Comparison of ENCODE assay signal across 8 cellular contexts in genomic region chr15:80404719-80405553, GRCh38. TPM values are rescaled to one million over a fixed set of nuclear protein-coding genes. Genes with fewer than 3 reads are reported as not detected.
DNase-seq lines count a peak whose midpoint lies in the region; ATAC-seq and TF ChIP-seq lines count a peak whose summit lies in the region.

No MANE protein-coding gene starts in this region.

- TF ChIP-seq CTCF in HFF-Myc (IDR thresholded peaks at IDR 0.05; ENCODE audit: low read depth, low read length, missing control alignments) (no peak), astrocyte of the cerebellum (IDR thresholded peaks at IDR 0.05; ENCODE audit: low read depth, low read length, missing control alignments) (no peak)

- H3K27ac Mint-ChIP-seq in stimulated activated memory B cell treated with anti-CD40 and anti-IgM and Interleukin-4, amounts not matched to agents 10 μg/mL and 1 μg/mL and 100 μg/mL, for 72 hours = no peak overlapping the region

- peaks cover 44% of the 10 kb centered on the region for H3K27me3 ChIP-seq in iPS-20b (ENCODE audit: insufficient read depth, low read length)

- peak overlapping the region; percentile 56; the same call in 1 of the 2 replicates for H3K9ac ChIP-seq in iPS-20b (ENCODE audit: low read depth, low read length)

- H3K36me3 Mint-ChIP-seq in stimulated activated memory B cell treated with anti-CD40 and anti-IgM and Interleukin-4, amounts not matched to agents 10 μg/mL and 1 μg/mL and 100 μg/mL, for 72 hours = no peaks in the 10 kb centered on the region

- peaks cover 8% of the 10 kb centered on the region; the same call in 1 of the 2 replicates for H3K4me1 ChIP-seq in iPS-20b (ENCODE audit: insufficient read depth, low read length)

- H3K4me1 Mint-ChIP-seq in stimulated activated memory B cell treated with anti-CD40 and anti-IgM and Interleukin-4, amounts not matched to agents 10 μg/mL and 1 μg/mL and 100 μg/mL, for 72 hours = peaks cover 7% of the 10 kb centered on the region

- H3K9me3 ChIP-seq in iPS-20b (ENCODE audit: insufficient read depth, low read depth, low read length) = no peaks in the 10 kb centered on the region

- no peak overlapping the region for H3K27ac ChIP-seq in iPS-20b (ENCODE audit: low read length)

- DNase-seq in AG20443 (ENCODE audit: low spot score) = peak; percentile 70
- no peak for DNase-seq in HFF-Myc (ENCODE audit: extremely low read depth, low read depth)
- DNase-seq in astrocyte of the cerebellum (ENCODE audit: low read depth) = no peak
- no peak for DNase-seq in KBM-7

- H3K27me3 Mint-ChIP-seq in stimulated activated memory B cell treated with anti-CD40 and anti-IgM and Interleukin-4, amounts not matched to agents 10 μg/mL and 1 μg/mL and 100 μg/mL, for 72 hours = peaks cover 70% of the 10 kb centered on the region

- H3K4me3 ChIP-seq in HFF-Myc (replicated peaks; ENCODE audit: low read depth, low read length) (peak overlapping the region; percentile 43), astrocyte of the cerebellum (ENCODE audit: low read depth, low read length) (peak overlapping the region; percentile 57), iPS-20b (ENCODE audit: low read length) (peak overlapping the region; percentile 79)

- H3K4me3 Mint-ChIP-seq in stimulated activated memory B cell treated with anti-CD40 and anti-IgM and Interleukin-4, amounts not matched to agents 10 μg/mL and 1 μg/mL and 100 μg/mL, for 72 hours = peak overlapping the region; percentile 21

- no peaks in the 10 kb centered on the region for H3K9me3 Mint-ChIP-seq in stimulated activated memory B cell treated with anti-CD40 and anti-IgM and Interleukin-4, amounts not matched to agents 10 μg/mL and 1 μg/mL and 100 μg/mL, for 72 hours

- H3K36me3 ChIP-seq in iPS-20b (ENCODE audit: insufficient read depth, low read depth, low read length) = no peaks in the 10 kb centered on the region

- ATAC-seq in stimulated activated memory B cell treated with anti-CD40 and anti-IgM and Interleukin-4, amounts not matched to agents 10 μg/mL and 1 μg/mL and 100 μg/mL, for 72 hours = peak; percentile 56
- no peak for ATAC-seq in HG03097 (IDR thresholded peaks at IDR 0.05; ENCODE audit: low FRiP score, unreplicated experiment)
- ATAC-seq in esophagus mucosa = no peak

- in situ Hi-C loops in astrocyte of the cerebellum (cut with HindIII; ENCODE audit: low sequenced_read_pairs) = no loop called here
- in situ Hi-C loops in KBM-7 (cut with MboI; ENCODE audit: low pct_unique_long_range_greater_than_20kb, low sequenced_read_pairs) = no loop called here

RNA-seq across cellular contexts. Expression of gene ARNT2, which starts 0.8 kb away (rescaled TPM):
- 0.64 TPM for total RNA-seq in esophagus mucosa
